Comparison of ENCODE assay signal across 9 cellular contexts in genomic region chr5:135140805-135141204, GRCh38.
DNase-seq lines count a peak whose midpoint lies in the region; ATAC-seq and TF ChIP-seq lines count a peak whose summit lies in the region.
"Had no signal": no experiment of that assay in that cellular context is flagged by ENCODE, and none has a peak within 500 bp of the region (broad histone marks: within the 10 kb centered on the region; RNA-seq: fewer than 3 reads in every experiment).

No MANE protein-coding gene starts in this region.

- no peaks in the 10 kb centered on the region for H3K36me3 Mint-ChIP-seq in HFFc6 (ENCODE audit: low read depth)
- H3K36me3 Mint-ChIP-seq in activated naive CD4-positive, alpha-beta T cell treated with anti-CD3 and anti-CD28 coated beads for 36 hours (ENCODE audit: low read depth), result no peaks in the 10 kb centered on the region

- H3K27me3 ChIP-seq in tibial artery, result no peaks in the 10 kb centered on the region
- H3K27me3 ChIP-seq: testis had no signal

- peak overlapping the region; percentile 87; the same call in 1 of the 2 replicates for H3K27ac Mint-ChIP-seq in HFFc6
- no peak overlapping the region for H3K27ac Mint-ChIP-seq in activated naive CD4-positive, alpha-beta T cell treated with anti-CD3 and anti-CD28 coated beads for 36 hours

- H3K9me3 Mint-ChIP-seq in HFFc6, result no peaks in the 10 kb centered on the region
- H3K9me3 Mint-ChIP-seq in activated naive CD4-positive, alpha-beta T cell treated with anti-CD3 and anti-CD28 coated beads for 36 hours, result no peaks in the 10 kb centered on the region

- no peak for TF ChIP-seq CTCF in HFFc6 (IDR thresholded peaks at IDR 0.05)
- no peak for TF ChIP-seq CTCF in tibial artery (IDR thresholded peaks at IDR 0.05)
- TF ChIP-seq CTCF in GM13977 (IDR thresholded peaks at IDR 0.05; ENCODE audit: extremely low read depth, insufficient read depth, missing control alignments), result no peak

- H3K27ac ChIP-seq in tibial artery, result no peak overlapping the region
- H3K27ac ChIP-seq: testis had no signal

- intact Hi-C loops in left ventricle myocardium superior (cut with micrococcal nuclease) (no loop called here), tibial artery (cut with DNase I; ENCODE audit: low total_unique reads) (no loop called here)
- intact Hi-C loops in activated naive CD4-positive, alpha-beta T cell treated with anti-CD3 and anti-CD28 coated beads for 36 hours (cut with micrococcal nuclease), result no loop called here

- peak; percentile 26 for DNase-seq in HFFc6
- peak; percentile 72 for DNase-seq in SIG-M5 treated with dmso at 0.1 percent for 504 hours (lab: John Stamatoyannopoulos, UW; ENCODE audit: unreplicated experiment)
- no peak for DNase-seq in left ventricle myocardium superior
- peak; percentile 34 to 67 for DNase-seq in tibial artery
- DNase-seq in GM13977 (ENCODE audit: low spot score), result no peak
- no peak for DNase-seq in activated naive CD4-positive, alpha-beta T cell treated with anti-CD3 and anti-CD28 coated beads for 36 hours
- DNase-seq: testis had no signal

- no peaks in the 10 kb centered on the region for H3K9me3 ChIP-seq in tibial artery
- H3K9me3 ChIP-seq: testis had no signal

- CTCF ChIA-PET in activated naive CD4-positive, alpha-beta T cell treated with anti-CD3 and anti-CD28 coated beads for 36 hours (lab: Charles Lee), result no interaction called here

- ATAC-seq in left ventricle myocardium superior (peak; percentile 38), HG02763 (IDR thresholded peaks at IDR 0.05; ENCODE audit: unreplicated experiment) (no peak), GM18867 (IDR thresholded peaks at IDR 0.05; ENCODE audit: unreplicated experiment) (no peak)

- H3K27me3 Mint-ChIP-seq in HFFc6 (ENCODE audit: insufficient read depth), result peaks cover 3% of the 10 kb centered on the region
- no peaks in the 10 kb centered on the region for H3K27me3 Mint-ChIP-seq in activated naive CD4-positive, alpha-beta T cell treated with anti-CD3 and anti-CD28 coated beads for 36 hours (ENCODE audit: low read depth)

- no peaks in the 10 kb centered on the region for H3K4me1 ChIP-seq in tibial artery
- H3K4me1 ChIP-seq: testis had no signal

- H3K4me3 Mint-ChIP-seq in HFFc6, result no peak overlapping the region
- H3K4me3 Mint-ChIP-seq in activated naive CD4-positive, alpha-beta T cell treated with anti-CD3 and anti-CD28 coated beads for 36 hours, result no peak overlapping the region

- in situ Hi-C loops in GM13977 (cut with MboI; ENCODE audit: low pct_unique_long_range_greater_than_20kb, low sequenced_read_pairs, unreplicated experiment), result no loop called here

- peaks cover 41% of the 10 kb centered on the region for H3K4me1 Mint-ChIP-seq in HFFc6 (ENCODE audit: low read depth)
- no peaks in the 10 kb centered on the region for H3K4me1 Mint-ChIP-seq in activated naive CD4-positive, alpha-beta T cell treated with anti-CD3 and anti-CD28 coated beads for 36 hours (ENCODE audit: low read depth)

- H3K36me3 ChIP-seq in tibial artery, result no peaks in the 10 kb centered on the region

- no peak overlapping the region for H3K4me3 ChIP-seq in tibial artery
- H3K4me3 ChIP-seq: testis had no signal

Comparison
In these comparisons a context has a peak if more than half of its experiments do, and no peak if none do; other contexts are left out.
1. DNase-seq: peak in HFFc6 (single experiment), SIG-M5 treated with dmso at 0.1 percent for 504 hours (single experiment) and tibial artery (2 of 2); none in left ventricle myocardium superior (single experiment), GM13977 (single experiment) and activated naive CD4-positive, alpha-beta T cell treated with anti-CD3 and anti-CD28 coated beads for 36 hours (single experiment).